14 cellular contexts compared by ENCODE assay signal in genomic region chr11:126834149-126834548, GRCh38.
DNase-seq lines count a peak whose midpoint lies in the region; ATAC-seq and TF ChIP-seq lines count a peak whose summit lies in the region.
"Had no signal": no experiment of that assay in that cellular context is flagged by ENCODE, and none has a peak within 500 bp of the region (broad histone marks: within the 10 kb centered on the region; RNA-seq: fewer than 3 reads in every experiment).

No MANE protein-coding gene starts in this region.

- CTCF ChIA-PET in BJ (lab: Yijun Ruan, JAX), result interaction anchor here (1.4 to 2.4 kb wide), 3 partner anchors 10 to 156 kb away, joined by 3 to 8 read pairs (median 3); no protein-coding TSS in a partner anchor

- ATAC-seq in GM19455 (IDR thresholded peaks at IDR 0.05; ENCODE audit: unreplicated experiment), result no peak
- ATAC-seq in HG03354 (IDR thresholded peaks at IDR 0.05; ENCODE audit: poor library complexity, severe bottlenecking, unreplicated experiment), result no peak
- no peak for ATAC-seq in GM19328 (IDR thresholded peaks at IDR 0.05; ENCODE audit: unreplicated experiment)

- POLR2A ChIA-PET in BJ (lab: Charles Lee), result no interaction called here

- H3K36me3 ChIP-seq in BJ (ENCODE audit: control insufficient read depth, insufficient read depth, low read length), result no peaks in the 10 kb centered on the region
- H3K36me3 ChIP-seq: prostate gland, WERI-Rb-1 had no signal

- no peak overlapping the region for H3K4me3 ChIP-seq in BJ (ENCODE audit: low read depth, low read length)
- H3K4me3 ChIP-seq in cardiac fibroblast (replicated peaks in 1 of 2; ENCODE audit: low read depth in 2 of 2, low read length in 2 of 2), result no peak overlapping the region
- H3K4me3 ChIP-seq: prostate gland had no signal

- TF ChIP-seq CTCF in BJ (IDR thresholded peaks at IDR 0.05; ENCODE audit: insufficient read depth, low read depth, low read length) (no peak), cardiac fibroblast (IDR thresholded peaks at IDR 0.05; ENCODE audit: low read depth, low read length) (no peak)

- DNase-seq in BJ (ENCODE audit: low read depth) (peak; percentile 88), NCI-H226 (peak; percentile 84), cardiac fibroblast (ENCODE audit: low read depth in 2 of 2) (peak; percentile 14 to 21), non-pigmented ciliary epithelial cell (ENCODE audit: low read depth) (peak; percentile 51), retina (no peak)
- DNase-seq: CD4-positive, alpha-beta memory T cell; foreskin melanocyte; NCI-H526 treated with DMSO at 0.1 percent for 48 hours; SHP77; WERI-Rb-1 had no signal

- no peaks in the 10 kb centered on the region for H3K27me3 ChIP-seq in BJ (ENCODE audit: control insufficient read depth, insufficient read depth, low read length)
